In the genomic region with DNA sequence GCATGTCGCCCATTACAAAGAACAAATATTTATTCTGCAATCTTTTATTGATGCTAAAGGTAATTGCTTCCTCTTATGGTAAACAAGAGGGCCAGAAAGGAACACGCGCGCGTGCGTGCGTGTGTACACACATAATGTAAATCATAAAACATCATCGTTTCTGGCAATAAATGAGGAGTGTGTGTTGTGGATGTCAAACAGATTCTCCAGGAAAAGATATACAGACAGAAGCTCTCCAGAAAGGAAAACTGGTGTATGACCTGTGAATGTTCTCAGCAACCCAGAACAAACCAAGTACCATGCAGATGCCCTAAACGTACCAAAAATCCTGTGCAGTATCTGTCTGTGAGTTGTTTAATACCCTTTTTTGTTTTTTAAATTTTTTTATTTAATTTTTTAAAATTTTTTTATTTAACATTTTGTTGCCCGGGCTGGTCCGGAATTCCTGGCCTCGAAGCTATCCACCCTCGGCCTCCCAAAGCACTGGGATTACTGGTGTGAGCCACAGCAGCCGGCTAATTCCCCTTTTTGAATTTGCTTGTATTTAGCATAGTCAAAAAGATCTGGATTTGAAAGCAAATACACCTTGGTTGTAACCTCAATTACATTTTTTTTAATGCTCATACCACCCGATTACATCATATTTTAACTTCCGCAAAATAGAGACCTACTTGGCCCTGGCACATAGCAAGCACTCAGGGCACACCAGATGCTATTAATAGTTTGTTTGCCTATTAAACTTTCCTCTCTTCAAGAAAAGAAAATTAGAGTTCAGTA, we compare ENCODE assay signal across 8 cellular contexts. TPM values are rescaled to one million over a fixed set of nuclear protein-coding genes. Genes with fewer than 3 reads are reported as not detected.
DNase-seq lines count a peak whose midpoint lies in the region; ATAC-seq and TF ChIP-seq lines count a peak whose summit lies in the region.

No MANE protein-coding gene starts in this region.

- peak overlapping the region; percentile 80 for H3K4me3 ChIP-seq in DOHH2 (ENCODE audit: low read length)
- peak overlapping the region; percentile 85 for H3K4me3 ChIP-seq in choroid plexus epithelial cell (ENCODE audit: low read depth, low read length)

- ATAC-seq in naive B cell (ENCODE audit: low read depth in 2 of 2) = peak; percentile 24 to 31
- ATAC-seq in HG02970 (IDR thresholded peaks at IDR 0.05; ENCODE audit: low FRiP score, unreplicated experiment) = no peak
- ATAC-seq in HG02870 (IDR thresholded peaks at IDR 0.05; ENCODE audit: unreplicated experiment) = no peak

- H3K36me3 Mint-ChIP-seq in naive B cell = no peaks in the 10 kb centered on the region

- TF ChIP-seq CTCF in DOHH2 (IDR thresholded peaks at IDR 0.05; ENCODE audit: low read depth, low read length, poor library complexity, severe bottlenecking) (no peak), choroid plexus epithelial cell (conservative IDR thresholded peaks at IDR 0.05; ENCODE audit: low read depth, low read length) (no peak)

- no peaks in the 10 kb centered on the region for H3K9me2 ChIP-seq in DOHH2 (replicated peaks; ENCODE audit: control insufficient read depth, low read length)

- no peaks in the 10 kb centered on the region for H3K27me3 ChIP-seq in DOHH2 (ENCODE audit: control insufficient read depth, low read length)

- peak overlapping the region in 4 of 8 donors; percentile 71 to 99 (median 95) for H3K4me3 Mint-ChIP-seq in naive B cell

- H3K79me2 ChIP-seq in DOHH2 (ENCODE audit: control insufficient read depth, low read length) = peaks cover 45% of the 10 kb centered on the region

- H3F3A ChIP-seq in DOHH2 (ENCODE audit: control insufficient read depth, insufficient read depth) = 0 out of 2 replicates have a peak, but pooled peaks cover 3% of the 10 kb centered on the region

- peak overlapping the region in 4 of 6 donors; percentile 91 to 98 (median 96) for H3K27ac Mint-ChIP-seq in naive B cell

- peak overlapping the region; percentile 63 for H3K4me2 ChIP-seq in DOHH2 (ENCODE audit: low read length)

- peaks cover 19% of the 10 kb centered on the region for H3K4me1 ChIP-seq in DOHH2 (ENCODE audit: control insufficient read depth, low read length)

- peaks cover 19 to 26% (median 25%) of the 10 kb centered on the region in 3 donors for H3K4me1 Mint-ChIP-seq in naive B cell

- peaks cover 10% of the 10 kb centered on the region for H3K36me3 ChIP-seq in DOHH2 (ENCODE audit: control insufficient read depth, low read length)

- H3K9me3 Mint-ChIP-seq in naive B cell = peaks cover 0 to 9% (median 3%) of the 10 kb centered on the region in 7 donors

- 0 out of 2 replicates have a peak, but pooled peaks cover 5% of the 10 kb centered on the region for H4K20me1 ChIP-seq in DOHH2 (ENCODE audit: control insufficient read depth, insufficient read depth, low read depth, low read length)

- DNase-seq in NCI-H748 treated with DMSO at 0.1 percent for 48 hours (lab: John Stamatoyannopoulos, UW) (peak; percentile 67), choroid plexus epithelial cell (ENCODE audit: low read depth) (no peak), naive B cell (peak; percentile 52), UCSD-AML1 (lab: John Stamatoyannopoulos, UW; ENCODE audit: unreplicated experiment) (no peak)
- no peak for DNase-seq in stimulated activated CD4-positive, alpha-beta T cell treated with anti-CD3 and anti-CD28 coated beads, Interleukin-15, amount 100 ng/mL, for 24 hours

- peak overlapping the region; percentile 46 for H3K27ac ChIP-seq in DOHH2 (ENCODE audit: low read depth, low read length)

- H3K9me3 ChIP-seq in DOHH2 (ENCODE audit: control insufficient read depth, insufficient read depth, low read length) = no peaks in the 10 kb centered on the region

- no peaks in the 10 kb centered on the region for H3K27me3 Mint-ChIP-seq in naive B cell

RNA-seq across cellular contexts. Expression of gene NUDT3, which starts 0.9 kb away (rescaled TPM):
- 10 to 100 TPM; 12.6 to 15.5 (median 14.0) TPM for polyA plus RNA-seq in naive B cell (ENCODE audit: low read depth in 6 of 6)

RNA-seq across cellular contexts. Expression of gene RPS10, which starts 32.5 kb away (rescaled TPM):
- 1,000 to 10,000 TPM; 1,403 to 2,423 (median 1,715) TPM for polyA plus RNA-seq in naive B cell (ENCODE audit: low read depth in 6 of 6)

Comparison
In these comparisons a context has a peak if more than half of its experiments do, and no peak if none do; other contexts are left out.
1. DNase-seq: peak in NCI-H748 treated with DMSO at 0.1 percent for 48 hours (single experiment) and naive B cell (single experiment); none in choroid plexus epithelial cell (single experiment), UCSD-AML1 (single experiment) and stimulated activated CD4-positive, alpha-beta T cell treated with anti-CD3 and anti-CD28 coated beads, Interleukin-15, amount 100 ng/mL, for 24 hours (single experiment).
2. ATAC-seq: peak in naive B cell (2 of 2); none in HG02970 (single experiment) and HG02870 (single experiment).